ENCODE assay signal across 1 cellular context in genomic region chr2:112644933-112645395, GRCh38.
TF ChIP-seq lines count a peak whose summit lies in the region.

No MANE protein-coding gene starts in this region.

TF ChIP-seq in GM23338, 12 proteins besides CTCF, POLR2A, EP300 and RAD21 (continued from another document):
- TF ChIP-seq ZNF462 (CRISPR knock-in tag; IDR thresholded peaks at IDR 0.05) (no peak), STAT1 (IDR thresholded peaks at IDR 0.05; ENCODE audit: unreplicated experiment) (no peak), POLR2AphosphoS5 (IDR thresholded peaks at IDR 0.05; ENCODE audit: low read depth) (no peak; the same call in 1 of the 2 replicates), ZNF331 (CRISPR knock-in tag; IDR thresholded peaks at IDR 0.05; ENCODE audit: low read depth) (no peak)
